In the genomic region with DNA sequence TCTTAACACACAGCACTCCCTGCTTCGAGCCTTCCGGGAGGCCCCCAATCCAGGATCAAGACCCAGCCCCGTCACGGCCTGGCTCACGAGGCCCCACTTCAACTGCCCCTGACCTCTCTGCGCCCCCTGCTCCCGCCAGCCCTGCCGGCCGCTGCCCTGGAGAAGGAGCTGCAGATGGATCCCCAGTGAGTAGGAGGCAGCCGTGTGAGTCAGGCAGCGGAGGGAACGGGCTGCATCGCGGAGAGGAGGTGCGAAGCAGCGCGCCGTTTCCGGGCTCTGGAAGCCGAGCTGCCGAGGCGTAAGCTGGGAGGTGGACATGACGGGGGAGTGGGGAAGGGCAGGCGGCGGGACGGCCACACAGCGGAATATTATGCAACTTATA, we compare ENCODE assay signal across 9 cellular contexts.
DNase-seq lines count a peak whose midpoint lies in the region; ATAC-seq and TF ChIP-seq lines count a peak whose summit lies in the region.
"Had no signal": no experiment of that assay in that cellular context is flagged by ENCODE, and none has a peak within 500 bp of the region (broad histone marks: within the 10 kb centered on the region; RNA-seq: fewer than 3 reads in every experiment).

No MANE protein-coding gene starts in this region.

- no peak for TF ChIP-seq CTCF in astrocyte of the spinal cord (IDR thresholded peaks at IDR 0.05; ENCODE audit: low read depth, low read length)
- TF ChIP-seq CTCF in testis (IDR thresholded peaks at IDR 0.05) = no peak

- no peak for ATAC-seq in HG02840 (IDR thresholded peaks at IDR 0.05; ENCODE audit: low FRiP score, unreplicated experiment)

- peak; percentile 27 to 36 for DNase-seq in activated CD4-positive, alpha-beta T cell treated with anti-CD3 and anti-CD28 coated beads, Interleukin-2, amount 50 U/mL, for 48 hours
- no peak for DNase-seq in activated CD4-positive, alpha-beta T cell treated with anti-CD3 and anti-CD28 coated beads for 4 hours
- DNase-seq in astrocyte of the spinal cord (ENCODE audit: low read depth, low spot score) (peak; percentile 33), kidney tubule cell (ENCODE audit: low spot score) (peak; percentile 87), testis (peak; percentile 43), NCI-H2196 (lab: John Stamatoyannopoulos, UW; ENCODE audit: unreplicated experiment) (no peak), LoVo (ENCODE audit: low spot score) (no peak)

- H3K4me3 ChIP-seq in astrocyte of the spinal cord (ENCODE audit: low read depth, low read length) (no peak overlapping the region), testis (no peak overlapping the region)

- no peaks in the 10 kb centered on the region for H3K27me3 ChIP-seq in testis

- 7 to 9% methylated on average over 10 to 27 of the region's 27 CpGs for WGBS in testis, 2 donors

- in situ Hi-C loops in astrocyte of the spinal cord (cut with HindIII; ENCODE audit: low sequenced_read_pairs) = no loop called here

- intact Hi-C loops in testis (cut with DNase I; ENCODE audit: low total_unique reads) = loop anchor here (10.0 kb wide), 1 partner anchor 782 kb away; no protein-coding TSS in a partner anchor

- no peak for TF ChIP-seq POLR2A in testis (IDR thresholded peaks at IDR 0.05)

- H3K36me3 ChIP-seq in testis (ENCODE audit: low read depth, missing control alignments) = no peaks in the 10 kb centered on the region

- peaks cover 18% of the 10 kb centered on the region for H3K4me1 ChIP-seq in testis

- no peaks in the 10 kb centered on the region for H3K9me3 ChIP-seq in testis

- H3K27ac ChIP-seq in testis = no peak overlapping the region
- H3K27ac ChIP-seq: C4-2B had no signal

Comparison
In these comparisons a context has a peak if more than half of its experiments do, and no peak if none do; other contexts are left out.
1. DNase-seq: peak in activated CD4-positive, alpha-beta T cell treated with anti-CD3 and anti-CD28 coated beads, Interleukin-2, amount 50 U/mL, for 48 hours (2 of 2), astrocyte of the spinal cord (single experiment), kidney tubule cell (single experiment) and testis (single experiment); none in activated CD4-positive, alpha-beta T cell treated with anti-CD3 and anti-CD28 coated beads for 4 hours (0 of 2), NCI-H2196 (single experiment) and LoVo (single experiment).